In the genomic region with DNA sequence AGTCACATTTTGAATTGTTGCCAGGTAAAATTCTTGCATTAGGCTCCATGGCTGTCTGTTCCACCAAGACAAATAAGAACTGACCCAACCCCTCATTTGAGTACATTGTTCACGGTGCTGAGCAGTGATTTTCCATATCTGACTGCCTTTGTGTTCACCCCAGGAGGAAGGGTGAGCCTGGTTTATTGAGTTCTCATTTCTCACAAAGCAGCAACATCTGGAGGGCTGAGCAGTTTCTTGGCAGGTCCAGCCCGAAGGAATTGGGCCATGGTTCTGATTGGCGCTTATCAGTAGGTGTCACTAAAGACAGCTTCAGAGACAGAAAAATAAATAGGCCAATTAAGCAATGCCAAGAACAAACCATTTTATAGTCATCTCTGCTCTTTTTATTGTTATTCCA, we compare ENCODE assay signal across 19 cellular contexts.
DNase-seq lines count a peak whose midpoint lies in the region; ATAC-seq and TF ChIP-seq lines count a peak whose summit lies in the region.
"Had no signal": no experiment of that assay in that cellular context is flagged by ENCODE, and none has a peak within 500 bp of the region (broad histone marks: within the 10 kb centered on the region; RNA-seq: fewer than 3 reads in every experiment).

No MANE protein-coding gene starts in this region.

- intact Hi-C loops in left cardiac atrium (cut with DNase I): no loop called here

- ATAC-seq in left cardiac atrium: peak; percentile 68 to 70
- ATAC-seq in HG03469 (IDR thresholded peaks at IDR 0.05; ENCODE audit: unreplicated experiment): no peak
- no peak for ATAC-seq in GM21786 (IDR thresholded peaks at IDR 0.05; ENCODE audit: unreplicated experiment)
- no peak for ATAC-seq in HG03432 (IDR thresholded peaks at IDR 0.05; ENCODE audit: unreplicated experiment)
- ATAC-seq: HCT116, K562 had no signal

- TF ChIP-seq CTCF in C4-2B (conservative IDR thresholded peaks at IDR 0.05) (0 out of 2 replicates have a peak, but pooled peaks have one; percentile 9), cardiac fibroblast (IDR thresholded peaks at IDR 0.05; ENCODE audit: low read depth, low read length) (no peak), retinal pigment epithelial cell (conservative IDR thresholded peaks at IDR 0.05; ENCODE audit: low read depth, low read length) (no peak)

- H3K27ac ChIP-seq in C4-2B: no peak overlapping the region
- H3K27ac ChIP-seq in effector memory CD4-positive, alpha-beta T cell (ENCODE audit: insufficient read depth, low read length, poor library complexity, severe bottlenecking): no peak overlapping the region
- H3K27ac ChIP-seq: GM23248 had no signal

- DNase-seq in cardiac fibroblast (ENCODE audit: low read depth in 2 of 2) (peak; percentile 16 to 22), left cardiac atrium (no peak), retinal pigment epithelial cell (ENCODE audit: low read depth) (peak; percentile 46)
- no peak for DNase-seq in effector memory CD4-positive, alpha-beta T cell
- DNase-seq: Caco-2; DMS79 treated with DMSO at 0.1 percent for 48 hours; GDM1; GM23248; NCI-H146; NCI-H2227 treated with DMSO at 0.1 percent for 48 hours; NCI-H526 treated with DMSO at 0.1 percent for 48 hours; NK-92 treated with Interleukin-12 subunit alpha and Interleukin-12 subunit beta, amount 100 ng/mL, for 24 hours; OCI-M1 had no signal

- no peaks in the 10 kb centered on the region for H3K4me1 ChIP-seq in effector memory CD4-positive, alpha-beta T cell (ENCODE audit: control insufficient read depth, insufficient read depth, low read length, poor library complexity, severe bottlenecking)
- H3K4me1 ChIP-seq: Caco-2 had no signal

- H3K4me3 ChIP-seq in cardiac fibroblast (replicated peaks in 1 of 2; ENCODE audit: low read depth in 2 of 2, low read length in 2 of 2) (no peak overlapping the region), retinal pigment epithelial cell (ENCODE audit: low read length) (no peak overlapping the region)
- no peak overlapping the region for H3K4me3 ChIP-seq in effector memory CD4-positive, alpha-beta T cell (ENCODE audit: insufficient read depth, low read depth, low read length, poor library complexity, severe bottlenecking)
- H3K4me3 ChIP-seq: GM23248, K562 had no signal

- H3K9me3 ChIP-seq in effector memory CD4-positive, alpha-beta T cell (ENCODE audit: control insufficient read depth, low read length): no peaks in the 10 kb centered on the region
- H3K9me3 ChIP-seq: Caco-2 had no signal

- no peaks in the 10 kb centered on the region for H3K27me3 ChIP-seq in effector memory CD4-positive, alpha-beta T cell (replicated peaks; ENCODE audit: control insufficient read depth, insufficient read depth, low read length, poor library complexity, severe bottlenecking)

- H3K36me3 ChIP-seq in effector memory CD4-positive, alpha-beta T cell (ENCODE audit: control insufficient read depth, insufficient read depth, low read length): no peaks in the 10 kb centered on the region

Comparison
In these comparisons a context has a peak if more than half of its experiments do, and no peak if none do; other contexts are left out.
1. DNase-seq: peak in cardiac fibroblast (2 of 2) and retinal pigment epithelial cell (single experiment); none in left cardiac atrium (single experiment) and effector memory CD4-positive, alpha-beta T cell (0 of 3).
2. ATAC-seq: peak in left cardiac atrium (2 of 2); none in HG03469 (single experiment), GM21786 (single experiment) and HG03432 (single experiment).